1 cellular context compared by ENCODE assay signal in the genomic region with DNA sequence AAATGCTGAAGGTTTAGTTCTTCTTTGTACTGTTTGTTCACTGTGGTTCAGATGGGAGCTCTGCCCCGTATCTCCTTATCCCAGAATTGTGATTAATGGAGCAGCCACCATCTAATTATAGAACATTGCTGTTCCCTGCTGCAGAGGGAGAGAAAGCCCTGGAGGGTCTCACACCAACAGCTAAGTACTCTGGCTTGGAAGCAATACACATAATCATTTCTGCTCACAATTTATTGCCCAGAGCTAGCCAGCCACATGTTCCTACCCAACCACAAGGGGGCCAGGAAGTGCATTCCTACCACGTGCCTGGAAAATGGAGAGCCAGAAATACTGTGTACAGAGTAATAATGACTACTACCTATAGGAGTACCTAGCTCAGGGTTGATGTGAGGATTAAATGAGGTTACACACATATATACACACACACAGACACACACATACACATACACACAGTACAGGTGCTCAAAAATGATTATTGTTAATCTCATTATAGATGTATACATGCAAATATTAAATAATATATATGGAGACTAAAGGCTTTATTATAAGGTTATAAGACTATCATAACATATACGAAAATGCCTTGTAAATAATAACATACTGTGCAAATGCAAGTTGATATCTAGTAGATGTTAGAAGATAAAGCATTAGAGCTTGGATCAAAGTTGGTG.
TF ChIP-seq lines count a peak whose summit lies in the region.

No MANE protein-coding gene starts in this region.

TF ChIP-seq in endothelial cell of umbilical vein, 7 proteins besides CTCF, POLR2A, EP300 and RAD21:
- no peak for TF ChIP-seq FOS (IDR thresholded peaks at IDR 0.05; ENCODE audit: borderline replicate concordance, insufficient read depth, low read length)
- TF ChIP-seq, protein P1, sequence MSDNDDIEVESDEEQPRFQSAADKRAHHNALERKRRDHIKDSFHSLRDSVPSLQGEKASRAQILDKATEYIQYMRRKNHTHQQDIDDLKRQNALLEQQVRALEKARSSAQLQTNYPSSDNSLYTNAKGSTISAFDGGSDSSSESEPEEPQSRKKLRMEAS (IDR thresholded peaks at IDR 0.05; ENCODE audit: insufficient read depth, insufficient read length): peak; percentile 51
